ENCODE assay signal across 7 cellular contexts in genomic region chr7:75171822-75172221, GRCh38.
DNase-seq lines count a peak whose midpoint lies in the region; ATAC-seq, FAIRE-seq and TF ChIP-seq lines count a peak whose summit lies in the region.
"Not testable (repeated sequence)": the region's sequence is repeated elsewhere in the genome, so short reads cannot be mapped to it uniquely, and the experiment has no call there.

No MANE protein-coding gene starts in this region.

- not testable (repeated sequence) for BruUV-seq in GM12878 (replicated peaks; lab: Mats Ljungman, UMichigan)

- H3K4me2 ChIP-seq in GM12878 (ENCODE audit: control insufficient read depth, insufficient read depth), result not testable (repeated sequence)

- not testable (repeated sequence) for TF ChIP-seq POLR2A in GM12878 (IDR thresholded peaks at IDR 0.05; ENCODE audit: low read depth, low read length)

- not testable (repeated sequence) for H3K9me3 ChIP-seq in GM12878 (replicated peaks; ENCODE audit: control insufficient read depth, insufficient read depth, low read length); lung (ENCODE audit: control insufficient read depth in 2 of 2, insufficient read depth in 1 of 2, low read length in 1 of 2)

- H3K4me3 ChIP-seq in GM12878, lung: not testable (repeated sequence)

- no CpG with 5 or more reads among the region's 15 CpGs for WGBS in GM12878 (ENCODE audit: insufficient coverage, insufficient replicate concordance, low lambda C conversion rate, missing lambda C conversion rate)
- no CpG with 5 or more reads among the region's 15 CpGs for whole genome bisulfite sequencing in lung, 2 donors

- not testable (repeated sequence) for DNase-seq in GM12878 (ENCODE audit: low read depth, low spot score); lung (ENCODE audit: low spot score)

- not testable (repeated sequence) for H2AFZ ChIP-seq in GM12878 (ENCODE audit: control insufficient read depth, low read depth, low read length)

- TF ChIP-seq EP300 in GM12878 (IDR thresholded peaks at IDR 0.05; ENCODE audit: borderline replicate concordance in 1 of 2, control insufficient read depth in 1 of 2, low read depth in 2 of 2, low read length in 2 of 2), result not testable (repeated sequence)

- not testable (repeated sequence) for H3K4me1 ChIP-seq in GM12878 (ENCODE audit: control insufficient read depth, insufficient read depth, low read length); lung (ENCODE audit: control insufficient read depth in 2 of 2, insufficient read depth in 2 of 2, low read length in 2 of 2)

- intact Hi-C loops in GM12878 (cut with micrococcal nuclease; ENCODE audit: unreplicated experiment), result not testable (repeated sequence)

- RAD21 ChIA-PET in GM12878 (lab: Charles Lee; ENCODE audit: unreplicated experiment), result not testable (repeated sequence)

- in situ Hi-C loops in GM12878 (cut with MboI), result not testable (repeated sequence)

- not testable (repeated sequence) for H4K20me1 ChIP-seq in GM12878 (ENCODE audit: control insufficient read depth, insufficient read depth)

- H3K79me2 ChIP-seq in GM12878 (ENCODE audit: control insufficient read depth, insufficient read depth, low read length), result not testable (repeated sequence)

- not testable (repeated sequence) for TF ChIP-seq CTCF in GM12878 (IDR thresholded peaks at IDR 0.05 in 2 of 3, conservative IDR thresholded peaks at IDR 0.05 in 1 of 3; ENCODE audit: control insufficient read depth in 2 of 3, extremely low read depth in 1 of 3, insufficient read depth in 1 of 3, low read depth in 3 of 3, low read length in 3 of 3); lung (IDR thresholded peaks at IDR 0.05; ENCODE audit: control extremely low read depth, extremely low read depth)

- not testable (repeated sequence) for H3K36me3 ChIP-seq in GM12878 (ENCODE audit: control insufficient read depth in 2 of 2, insufficient read depth in 2 of 2, low read length in 1 of 2); lung (ENCODE audit: control insufficient read depth in 2 of 2, insufficient read depth in 2 of 2, low read length in 2 of 2)

- CTCF ChIA-PET in GM12878 (lab: Yijun Ruan, JAX), result not testable (repeated sequence)

- not testable (repeated sequence) for H3K9ac ChIP-seq in GM12878 (ENCODE audit: control insufficient read depth, insufficient read depth, low read length)

- SMC1A ChIA-PET in GM12878 (lab: Charles Lee; ENCODE audit: uncharacterized antibody, unreplicated experiment), result not testable (repeated sequence)

- H3K27ac ChIP-seq in GM12878 (ENCODE audit: control insufficient read depth, insufficient read depth); lung (ENCODE audit: low read depth in 1 of 2, low read length in 1 of 2): not testable (repeated sequence)

- H3K27me3 ChIP-seq in GM12878 (replicated peaks in 1 of 2; ENCODE audit: control insufficient read depth in 2 of 2, insufficient read depth in 2 of 2, low read length in 1 of 2); lung (ENCODE audit: control insufficient read depth, insufficient read depth): not testable (repeated sequence)

- ATAC-seq in GM18873 (IDR thresholded peaks at IDR 0.05; ENCODE audit: low FRiP score, unreplicated experiment), result peak; percentile 79
- peak; percentile 70 for ATAC-seq in GM21360 (IDR thresholded peaks at IDR 0.05; ENCODE audit: unreplicated experiment)
- ATAC-seq in HG02610 (IDR thresholded peaks at IDR 0.05; ENCODE audit: unreplicated experiment), result peak; percentile 68
- ATAC-seq in HG03060 (IDR thresholded peaks at IDR 0.05; ENCODE audit: low read depth, unreplicated experiment), result peak; percentile 63
- peak; percentile 89 for ATAC-seq in HG03460 (IDR thresholded peaks at IDR 0.05; ENCODE audit: unreplicated experiment)
- ATAC-seq in GM12878, result peak; percentile 89
- peak; percentile 82 for ATAC-seq in lung (ENCODE audit: insufficient read depth, low FRiP score)

- TF ChIP-seq RAD21 in GM12878 (IDR thresholded peaks at IDR 0.05; ENCODE audit: insufficient read depth, low read depth, low read length), result not testable (repeated sequence)

- FAIRE-seq in GM12878 (lab: Jason Lieb, UNC), result not testable (repeated sequence)

- POLR2A ChIA-PET in GM12878 (lab: Charles Lee), result not testable (repeated sequence)
